In genomic region chr16:23504076-23504452, GRCh38 we compare ENCODE assay signal across 1 cellular context.
TF ChIP-seq lines count a peak whose summit lies in the region.

No MANE protein-coding gene starts in this region.

TF ChIP-seq in IMR-90, 13 proteins besides CTCF, POLR2A, EP300 and RAD21:
- no peak for TF ChIP-seq CEBPB (IDR thresholded peaks at IDR 0.05; ENCODE audit: low read depth, low read length)
- no peak for TF ChIP-seq FOS (IDR thresholded peaks at IDR 0.05; ENCODE audit: low read depth, low read length)
- TF ChIP-seq, protein P1, sequence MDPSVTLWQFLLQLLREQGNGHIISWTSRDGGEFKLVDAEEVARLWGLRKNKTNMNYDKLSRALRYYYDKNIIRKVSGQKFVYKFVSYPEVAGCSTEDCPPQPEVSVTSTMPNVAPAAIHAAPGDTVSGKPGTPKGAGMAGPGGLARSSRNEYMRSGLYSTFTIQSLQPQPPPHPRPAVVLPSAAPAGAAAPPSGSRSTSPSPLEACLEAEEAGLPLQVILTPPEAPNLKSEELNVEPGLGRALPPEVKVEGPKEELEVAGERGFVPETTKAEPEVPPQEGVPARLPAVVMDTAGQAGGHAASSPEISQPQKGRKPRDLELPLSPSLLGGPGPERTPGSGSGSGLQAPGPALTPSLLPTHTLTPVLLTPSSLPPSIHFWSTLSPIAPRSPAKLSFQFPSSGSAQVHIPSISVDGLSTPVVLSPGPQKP (IDR thresholded peaks at IDR 0.05; ENCODE audit: borderline replicate concordance, low read depth, low read length), result no peak
- no peak for TF ChIP-seq CHD1 (IDR thresholded peaks at IDR 0.05; ENCODE audit: low read depth, low read length)
- TF ChIP-seq RFX5 (IDR thresholded peaks at IDR 0.05; ENCODE audit: low read depth, low read length), result no peak
- TF ChIP-seq NFE2L2 (IDR thresholded peaks at IDR 0.05; ENCODE audit: low read depth, low read length), result no peak
- TF ChIP-seq RCOR1 (IDR thresholded peaks at IDR 0.05; ENCODE audit: insufficient replicate concordance, low read length), result no peak
- no peak for TF ChIP-seq MAZ (IDR thresholded peaks at IDR 0.05; ENCODE audit: borderline replicate concordance, low read depth, low read length)
- no peak for TF ChIP-seq USF2 (IDR thresholded peaks at IDR 0.05; ENCODE audit: low read depth, low read length)
- no peak for TF ChIP-seq SMC3 (IDR thresholded peaks at IDR 0.05; ENCODE audit: low read depth, low read length)
